1 cellular context compared by ENCODE assay signal in the genomic region with DNA sequence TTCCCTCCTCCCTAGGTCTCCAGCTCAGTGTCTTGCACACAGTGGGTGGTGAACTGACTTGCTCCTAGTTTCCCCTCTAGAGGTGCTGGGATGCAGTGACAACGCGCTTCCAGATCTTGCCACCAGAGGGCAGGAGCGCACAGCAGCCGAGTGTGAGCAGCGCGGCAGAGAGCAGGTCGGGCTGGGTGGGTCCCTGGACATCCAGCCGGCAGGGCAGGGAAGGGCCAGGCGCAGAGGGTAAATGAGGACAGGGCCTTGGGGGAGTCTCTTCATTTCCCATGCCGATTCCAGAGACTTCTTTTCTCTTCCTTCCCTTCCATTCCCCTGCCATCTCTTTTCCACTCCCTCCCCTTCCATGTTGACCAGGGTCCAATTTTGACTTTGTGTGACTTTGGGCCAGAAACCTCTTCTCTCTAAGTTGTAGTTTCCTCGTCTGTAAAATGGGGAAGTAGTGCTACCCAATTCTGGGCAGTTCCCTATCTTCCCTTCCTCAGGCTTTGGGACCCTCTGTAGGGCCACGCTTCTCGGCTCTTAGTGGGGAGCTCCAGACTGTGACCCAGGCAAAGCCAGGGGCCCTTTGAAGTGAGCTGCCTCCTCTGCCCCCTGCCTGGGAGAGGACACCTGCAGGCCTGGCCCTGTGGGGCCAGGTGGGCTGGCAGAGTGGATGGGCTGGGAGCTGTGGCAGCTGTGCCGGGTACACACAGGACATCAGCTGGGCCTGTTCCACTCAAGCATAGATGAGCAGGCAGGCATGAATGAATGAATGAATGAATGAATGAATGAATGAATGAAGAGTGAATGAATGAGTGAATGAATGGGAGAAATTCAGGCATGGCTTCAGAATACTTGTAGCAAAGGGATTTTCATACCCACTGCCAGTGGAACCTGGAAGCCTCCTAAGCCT.
TF ChIP-seq lines count a peak whose summit lies in the region.

No MANE protein-coding gene starts in this region.

TF ChIP-seq in HepG2, 621 proteins besides CTCF, POLR2A, EP300 and RAD21 (continued from another document and continues in another):
- TF ChIP-seq, protein P1, sequence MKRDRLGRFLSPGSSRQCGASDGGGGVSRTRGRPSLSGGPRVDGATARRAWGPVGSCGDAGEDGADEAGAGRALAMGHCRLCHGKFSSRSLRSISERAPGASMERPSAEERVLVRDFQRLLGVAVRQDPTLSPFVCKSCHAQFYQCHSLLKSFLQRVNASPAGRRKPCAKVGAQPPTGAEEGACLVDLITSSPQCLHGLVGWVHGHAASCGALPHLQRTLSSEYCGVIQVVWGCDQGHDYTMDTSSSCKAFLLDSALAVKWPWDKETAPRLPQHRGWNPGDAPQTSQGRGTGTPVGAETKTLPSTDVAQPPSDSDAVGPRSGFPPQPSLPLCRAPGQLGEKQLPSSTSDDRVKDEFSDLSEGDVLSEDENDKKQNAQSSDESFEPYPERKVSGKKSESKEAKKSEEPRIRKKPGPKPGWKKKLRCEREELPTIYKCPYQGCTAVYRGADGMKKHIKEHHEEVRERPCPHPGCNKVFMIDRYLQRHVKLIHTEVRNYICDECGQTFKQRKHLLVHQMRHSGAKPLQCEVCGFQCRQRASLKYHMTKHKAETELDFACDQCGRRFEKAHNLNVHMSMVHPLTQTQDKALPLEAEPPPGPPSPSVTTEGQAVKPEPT (CRISPR knock-in tag; IDR thresholded peaks at IDR 0.05; ENCODE audit: low read depth) = no peak
- TF ChIP-seq FOXC1 (CRISPR knock-in tag; IDR thresholded peaks at IDR 0.05; ENCODE audit: borderline replicate concordance) (0 out of 2 replicates have a peak, but pooled peaks have one; percentile 13), ZSCAN21 (CRISPR knock-in tag; IDR thresholded peaks at IDR 0.05; ENCODE audit: borderline replicate concordance) (no peak; the same call in 1 of the 2 replicates), KDM4B (CRISPR knock-in tag; IDR thresholded peaks at IDR 0.05) (no peak), SAP130 (CRISPR knock-in tag; IDR thresholded peaks at IDR 0.05; ENCODE audit: low read depth) (peak; percentile 80), MAZ (IDR thresholded peaks at IDR 0.05; ENCODE audit: borderline replicate concordance, low read depth, low read length) (no peak), MAZ (CRISPR knock-in tag; IDR thresholded peaks at IDR 0.05; ENCODE audit: low read depth) (0 out of 2 replicates have a peak, but pooled peaks have one; percentile 24), ZNF383 (CRISPR knock-in tag; IDR thresholded peaks at IDR 0.05; ENCODE audit: borderline replicate concordance) (peak; percentile 56; the same call in 1 of the 2 replicates), ZNF678 (CRISPR knock-in tag; IDR thresholded peaks at IDR 0.05) (no peak), PPARG (CRISPR knock-in tag; conservative IDR thresholded peaks at IDR 0.05) (0 out of 2 replicates have a peak, but pooled peaks have one; percentile 24), BRD4 (CRISPR knock-in tag; IDR thresholded peaks at IDR 0.05) (no peak), DNMT1 (CRISPR knock-in tag; IDR thresholded peaks at IDR 0.05) (no peak), SP1 (IDR thresholded peaks at IDR 0.05) (no peak), SP1 (CRISPR knock-in tag; IDR thresholded peaks at IDR 0.05) (peak; percentile 71; the same call in 1 of the 2 replicates), KLF9 (CRISPR knock-in tag; IDR thresholded peaks at IDR 0.05; ENCODE audit: low read depth) (no peak), PHF8 (CRISPR knock-in tag; IDR thresholded peaks at IDR 0.05) (peak; percentile 37; the same call in 1 of the 2 replicates), CHD4 (IDR thresholded peaks at IDR 0.05; ENCODE audit: borderline replicate concordance, low read length) (0 out of 2 replicates have a peak, but pooled peaks have one; percentile 43), ZNF124 (CRISPR knock-in tag; IDR thresholded peaks at IDR 0.05) (peak; percentile 85), KDM5B (CRISPR knock-in tag; IDR thresholded peaks at IDR 0.05; ENCODE audit: borderline replicate concordance) (peak; percentile 49; the same call in 1 of the 2 replicates), ZNF292 (CRISPR knock-in tag; IDR thresholded peaks at IDR 0.05; ENCODE audit: borderline replicate concordance, low read depth) (peak; percentile 73; the same call in 1 of the 2 replicates), BCL6 (CRISPR knock-in tag; IDR thresholded peaks at IDR 0.05) (peak; percentile 63), PAWR (CRISPR knock-in tag; IDR thresholded peaks at IDR 0.05; ENCODE audit: borderline replicate concordance) (no peak), ATF7-NPFF (CRISPR knock-in tag; IDR thresholded peaks at IDR 0.05; ENCODE audit: low read depth) (peak; percentile 63; the same call in 1 of the 2 replicates), CBX2 (IDR thresholded peaks at IDR 0.05; ENCODE audit: low read depth, low read length) (no peak), CBX2 (CRISPR knock-in tag; IDR thresholded peaks at IDR 0.05; ENCODE audit: low read depth) (peak; percentile 89; the same call in 1 of the 2 replicates), NBN (conservative IDR thresholded peaks at IDR 0.05) (no peak), RELA (CRISPR knock-in tag; IDR thresholded peaks at IDR 0.05) (peak; percentile 69; the same call in 1 of the 2 replicates), LCORL (IDR thresholded peaks at IDR 0.05) (no peak), LCORL (CRISPR knock-in tag; IDR thresholded peaks at IDR 0.05) (peak; percentile 65; the same call in 1 of the 2 replicates)
- TF ChIP-seq, protein P2, sequence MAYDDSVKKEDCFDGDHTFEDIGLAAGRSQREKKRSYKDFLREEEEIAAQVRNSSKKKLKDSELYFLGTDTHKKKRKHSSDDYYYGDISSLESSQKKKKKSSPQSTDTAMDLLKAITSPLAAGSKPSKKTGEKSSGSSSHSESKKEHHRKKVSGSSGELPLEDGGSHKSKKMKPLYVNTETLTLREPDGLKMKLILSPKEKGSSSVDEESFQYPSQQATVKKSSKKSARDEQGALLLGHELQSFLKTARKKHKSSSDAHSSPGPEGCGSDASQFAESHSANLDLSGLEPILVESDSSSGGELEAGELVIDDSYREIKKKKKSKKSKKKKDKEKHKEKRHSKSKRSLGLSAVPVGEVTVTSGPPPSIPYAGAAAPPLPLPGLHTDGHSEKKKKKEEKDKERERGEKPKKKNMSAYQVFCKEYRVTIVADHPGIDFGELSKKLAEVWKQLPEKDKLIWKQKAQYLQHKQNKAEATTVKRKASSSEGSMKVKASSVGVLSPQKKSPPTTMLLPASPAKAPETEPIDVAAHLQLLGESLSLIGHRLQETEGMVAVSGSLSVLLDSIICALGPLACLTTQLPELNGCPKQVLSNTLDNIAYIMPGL (CRISPR knock-in tag; IDR thresholded peaks at IDR 0.05; ENCODE audit: borderline replicate concordance in 1 of 2, low read depth in 1 of 2) = peak; percentile 91 to 97
- TF ChIP-seq, protein P3, sequence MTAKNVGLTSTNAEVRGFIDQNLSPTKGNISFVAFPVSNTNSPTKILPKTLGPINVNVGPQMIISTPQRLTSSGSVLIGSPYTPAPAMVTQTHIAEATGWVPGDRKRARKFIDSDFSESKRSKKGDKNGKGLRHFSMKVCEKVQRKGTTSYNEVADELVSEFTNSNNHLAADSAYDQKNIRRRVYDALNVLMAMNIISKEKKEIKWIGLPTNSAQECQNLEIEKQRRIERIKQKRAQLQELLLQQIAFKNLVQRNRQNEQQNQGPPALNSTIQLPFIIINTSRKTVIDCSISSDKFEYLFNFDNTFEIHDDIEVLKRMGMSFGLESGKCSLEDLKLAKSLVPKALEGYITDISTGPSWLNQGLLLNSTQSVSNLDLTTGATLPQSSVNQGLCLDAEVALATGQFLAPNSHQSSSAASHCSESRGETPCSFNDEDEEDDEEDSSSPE (CRISPR knock-in tag; IDR thresholded peaks at IDR 0.05) = 0 out of 2 replicates have a peak, but pooled peaks have one; percentile 35
- TF ChIP-seq, protein P4, sequence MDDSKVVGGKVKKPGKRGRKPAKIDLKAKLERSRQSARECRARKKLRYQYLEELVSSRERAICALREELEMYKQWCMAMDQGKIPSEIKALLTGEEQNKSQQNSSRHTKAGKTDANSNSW (CRISPR knock-in tag; IDR thresholded peaks at IDR 0.05; ENCODE audit: borderline replicate concordance) = no peak
- TF ChIP-seq, protein P5, sequence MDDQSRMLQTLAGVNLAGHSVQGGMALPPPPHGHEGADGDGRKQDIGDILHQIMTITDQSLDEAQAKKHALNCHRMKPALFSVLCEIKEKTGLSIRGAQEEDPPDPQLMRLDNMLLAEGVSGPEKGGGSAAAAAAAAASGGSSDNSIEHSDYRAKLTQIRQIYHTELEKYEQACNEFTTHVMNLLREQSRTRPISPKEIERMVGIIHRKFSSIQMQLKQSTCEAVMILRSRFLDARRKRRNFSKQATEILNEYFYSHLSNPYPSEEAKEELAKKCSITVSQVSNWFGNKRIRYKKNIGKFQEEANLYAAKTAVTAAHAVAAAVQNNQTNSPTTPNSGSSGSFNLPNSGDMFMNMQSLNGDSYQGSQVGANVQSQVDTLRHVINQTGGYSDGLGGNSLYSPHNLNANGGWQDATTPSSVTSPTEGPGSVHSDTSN (CRISPR knock-in tag; IDR thresholded peaks at IDR 0.05; ENCODE audit: borderline replicate concordance) = no peak
- TF ChIP-seq, protein P6, sequence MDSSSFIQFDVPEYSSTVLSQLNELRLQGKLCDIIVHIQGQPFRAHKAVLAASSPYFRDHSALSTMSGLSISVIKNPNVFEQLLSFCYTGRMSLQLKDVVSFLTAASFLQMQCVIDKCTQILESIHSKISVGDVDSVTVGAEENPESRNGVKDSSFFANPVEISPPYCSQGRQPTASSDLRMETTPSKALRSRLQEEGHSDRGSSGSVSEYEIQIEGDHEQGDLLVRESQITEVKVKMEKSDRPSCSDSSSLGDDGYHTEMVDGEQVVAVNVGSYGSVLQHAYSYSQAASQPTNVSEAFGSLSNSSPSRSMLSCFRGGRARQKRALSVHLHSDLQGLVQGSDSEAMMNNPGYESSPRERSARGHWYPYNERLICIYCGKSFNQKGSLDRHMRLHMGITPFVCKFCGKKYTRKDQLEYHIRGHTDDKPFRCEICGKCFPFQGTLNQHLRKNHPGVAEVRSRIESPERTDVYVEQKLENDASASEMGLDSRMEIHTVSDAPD (CRISPR knock-in tag; IDR thresholded peaks at IDR 0.05) = 0 out of 2 replicates have a peak, but pooled peaks have one; percentile 25
- TF ChIP-seq, protein P7, sequence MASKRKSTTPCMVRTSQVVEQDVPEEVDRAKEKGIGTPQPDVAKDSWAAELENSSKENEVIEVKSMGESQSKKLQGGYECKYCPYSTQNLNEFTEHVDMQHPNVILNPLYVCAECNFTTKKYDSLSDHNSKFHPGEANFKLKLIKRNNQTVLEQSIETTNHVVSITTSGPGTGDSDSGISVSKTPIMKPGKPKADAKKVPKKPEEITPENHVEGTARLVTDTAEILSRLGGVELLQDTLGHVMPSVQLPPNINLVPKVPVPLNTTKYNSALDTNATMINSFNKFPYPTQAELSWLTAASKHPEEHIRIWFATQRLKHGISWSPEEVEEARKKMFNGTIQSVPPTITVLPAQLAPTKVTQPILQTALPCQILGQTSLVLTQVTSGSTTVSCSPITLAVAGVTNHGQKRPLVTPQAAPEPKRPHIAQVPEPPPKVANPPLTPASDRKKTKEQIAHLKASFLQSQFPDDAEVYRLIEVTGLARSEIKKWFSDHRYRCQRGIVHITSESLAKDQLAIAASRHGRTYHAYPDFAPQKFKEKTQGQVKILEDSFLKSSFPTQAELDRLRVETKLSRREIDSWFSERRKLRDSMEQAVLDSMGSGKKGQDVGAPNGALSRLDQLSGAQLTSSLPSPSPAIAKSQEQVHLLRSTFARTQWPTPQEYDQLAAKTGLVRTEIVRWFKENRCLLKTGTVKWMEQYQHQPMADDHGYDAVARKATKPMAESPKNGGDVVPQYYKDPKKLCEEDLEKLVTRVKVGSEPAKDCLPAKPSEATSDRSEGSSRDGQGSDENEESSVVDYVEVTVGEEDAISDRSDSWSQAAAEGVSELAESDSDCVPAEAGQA (IDR thresholded peaks at IDR 0.05; ENCODE audit: low read depth) = no peak
- TF ChIP-seq, protein P7 (CRISPR knock-in tag; IDR thresholded peaks at IDR 0.05; ENCODE audit: borderline replicate concordance) = no peak
- TF ChIP-seq, protein P8, sequence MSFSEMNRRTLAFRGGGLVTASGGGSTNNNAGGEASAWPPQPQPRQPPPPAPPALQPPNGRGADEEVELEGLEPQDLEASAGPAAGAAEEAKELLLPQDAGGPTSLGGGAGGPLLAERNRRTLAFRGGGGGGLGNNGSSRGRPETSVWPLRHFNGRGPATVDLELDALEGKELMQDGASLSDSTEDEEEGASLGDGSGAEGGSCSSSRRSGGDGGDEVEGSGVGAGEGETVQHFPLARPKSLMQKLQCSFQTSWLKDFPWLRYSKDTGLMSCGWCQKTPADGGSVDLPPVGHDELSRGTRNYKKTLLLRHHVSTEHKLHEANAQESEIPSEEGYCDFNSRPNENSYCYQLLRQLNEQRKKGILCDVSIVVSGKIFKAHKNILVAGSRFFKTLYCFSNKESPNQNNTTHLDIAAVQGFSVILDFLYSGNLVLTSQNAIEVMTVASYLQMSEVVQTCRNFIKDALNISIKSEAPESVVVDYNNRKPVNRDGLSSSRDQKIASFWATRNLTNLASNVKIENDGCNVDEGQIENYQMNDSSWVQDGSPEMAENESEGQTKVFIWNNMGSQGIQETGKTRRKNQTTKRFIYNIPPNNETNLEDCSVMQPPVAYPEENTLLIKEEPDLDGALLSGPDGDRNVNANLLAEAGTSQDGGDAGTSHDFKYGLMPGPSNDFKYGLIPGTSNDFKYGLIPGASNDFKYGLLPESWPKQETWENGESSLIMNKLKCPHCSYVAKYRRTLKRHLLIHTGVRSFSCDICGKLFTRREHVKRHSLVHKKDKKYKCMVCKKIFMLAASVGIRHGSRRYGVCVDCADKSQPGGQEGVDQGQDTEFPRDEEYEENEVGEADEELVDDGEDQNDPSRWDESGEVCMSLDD (CRISPR knock-in tag; IDR thresholded peaks at IDR 0.05; ENCODE audit: borderline replicate concordance) = no peak
